1 cellular context compared by ENCODE assay signal in genomic region chr2:238462782-238463396, GRCh38.
TF ChIP-seq lines count a peak whose summit lies in the region.

No MANE protein-coding gene starts in this region.

TF ChIP-seq in K562, 482 proteins besides CTCF, POLR2A, EP300 and RAD21 (continued from another document):
- TF ChIP-seq, protein P1, sequence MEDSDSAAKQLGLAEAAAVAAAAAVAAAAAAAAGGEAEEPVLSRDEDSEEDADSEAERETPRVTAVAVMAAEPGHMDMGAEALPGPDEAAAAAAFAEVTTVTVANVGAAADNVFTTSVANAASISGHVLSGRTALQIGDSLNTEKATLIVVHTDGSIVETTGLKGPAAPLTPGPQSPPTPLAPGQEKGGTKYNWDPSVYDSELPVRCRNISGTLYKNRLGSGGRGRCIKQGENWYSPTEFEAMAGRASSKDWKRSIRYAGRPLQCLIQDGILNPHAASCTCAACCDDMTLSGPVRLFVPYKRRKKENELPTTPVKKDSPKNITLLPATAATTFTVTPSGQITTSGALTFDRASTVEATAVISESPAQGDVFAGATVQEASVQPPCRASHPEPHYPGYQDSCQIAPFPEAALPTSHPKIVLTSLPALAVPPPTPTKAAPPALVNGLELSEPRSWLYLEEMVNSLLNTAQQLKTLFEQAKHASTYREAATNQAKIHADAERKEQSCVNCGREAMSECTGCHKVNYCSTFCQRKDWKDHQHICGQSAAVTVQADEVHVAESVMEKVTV (CRISPR knock-in tag; IDR thresholded peaks at IDR 0.05): peak; percentile 56; the same call in 1 of the 2 replicates
- TF ChIP-seq SMC3 (conservative IDR thresholded peaks at IDR 0.05; ENCODE audit: insufficient read depth, low read depth, low read length) (0 out of 2 replicates have a peak, but pooled peaks have one; percentile 34), TEAD4 (IDR thresholded peaks at IDR 0.05; ENCODE audit: low read length) (0 out of 2 replicates have a peak, but pooled peaks have one; percentile 23), TEAD4 (CRISPR knock-in tag; IDR thresholded peaks at IDR 0.05; ENCODE audit: borderline replicate concordance) (no peak)
